25 cellular contexts compared by ENCODE assay signal in the genomic region with DNA sequence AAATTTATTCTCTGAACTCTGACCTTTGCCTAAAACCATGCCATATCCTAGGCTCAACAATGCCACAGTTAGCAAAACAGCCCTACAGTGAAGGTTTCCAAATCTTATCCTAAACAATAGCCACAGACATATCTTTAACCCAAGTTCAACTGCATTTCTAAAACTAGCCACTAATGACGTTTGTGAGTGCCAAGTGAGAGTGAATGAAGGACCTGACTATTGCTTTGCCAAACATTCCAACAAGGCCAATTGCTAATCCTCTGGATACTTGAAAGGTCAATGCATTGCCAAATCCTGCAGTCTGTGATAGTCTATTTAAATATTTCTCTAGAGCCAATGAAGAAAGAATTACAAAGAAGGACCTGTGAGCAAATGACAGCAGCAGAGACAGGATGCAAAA. TPM values are rescaled to one million over a fixed set of nuclear protein-coding genes. Genes with fewer than 3 reads are reported as not detected.
DNase-seq lines count a peak whose midpoint lies in the region; ATAC-seq and TF ChIP-seq lines count a peak whose summit lies in the region.
"Had no signal": no experiment of that assay in that cellular context is flagged by ENCODE, and none has a peak within 500 bp of the region (broad histone marks: within the 10 kb centered on the region; RNA-seq: fewer than 3 reads in every experiment).

No MANE protein-coding gene starts in this region.

- intact Hi-C loops in Right ventricle myocardium superior (cut with DNase I): no loop called here
- intact Hi-C loops in heart right ventricle (cut with DNase I): no loop called here
- intact Hi-C loops in left lung (cut with DNase I): no loop called here
- intact Hi-C loops in upper lobe of right lung (cut with DNase I): no loop called here

- no peaks in the 10 kb centered on the region for H3K4me1 ChIP-seq in right atrium auricular region
- peaks cover 0 to 10% (median 0%) of the 10 kb centered on the region in 9 donors for H3K4me1 ChIP-seq in heart right ventricle
- H3K4me1 ChIP-seq in left lung: no peaks in the 10 kb centered on the region
- no peaks in the 10 kb centered on the region for H3K4me1 ChIP-seq in upper lobe of right lung
- no peaks in the 10 kb centered on the region for H3K4me1 ChIP-seq in neural progenitor cell
- H3K4me1 ChIP-seq: A549 had no signal

- no peak overlapping the region for H2AFZ ChIP-seq in neural progenitor cell (replicated peaks)

- no peaks in the 10 kb centered on the region for H4K20me1 ChIP-seq in neural progenitor cell (ENCODE audit: low read depth)

- H3K4me1 Mint-ChIP-seq in neural progenitor cell: no peaks in the 10 kb centered on the region
- H3K4me1 Mint-ChIP-seq: CD4-positive, alpha-beta memory T cell had no signal

- WGBS in heart right ventricle, 2 donors: 28 to 34% methylated on average over 1 of the region's 1 CpG

- H3K27me3 Mint-ChIP-seq in neural progenitor cell (ENCODE audit: insufficient read depth, low read depth): peaks cover 2% of the 10 kb centered on the region
- H3K27me3 Mint-ChIP-seq: CD4-positive, alpha-beta memory T cell had no signal

- H3K4me3 Mint-ChIP-seq in neural progenitor cell: no peak overlapping the region
- H3K4me3 Mint-ChIP-seq: CD4-positive, alpha-beta memory T cell had no signal

- H3K4me2 ChIP-seq in neural progenitor cell: no peak overlapping the region
- H3K4me2 ChIP-seq: A549 had no signal

- H3K79me2 ChIP-seq in neural progenitor cell (ENCODE audit: low read depth): no peaks in the 10 kb centered on the region

- no peaks in the 10 kb centered on the region for H3K36me3 Mint-ChIP-seq in neural progenitor cell
- H3K36me3 Mint-ChIP-seq: CD4-positive, alpha-beta memory T cell had no signal

- peaks cover 0 to 4% of the 10 kb centered on the region in 2 donors for H3K9me3 ChIP-seq in right atrium auricular region
- peaks cover 0 to 30% (median 0%) of the 10 kb centered on the region in 11 donors for H3K9me3 ChIP-seq in heart right ventricle
- peaks cover 0 to 11% of the 10 kb centered on the region in 2 donors for H3K9me3 ChIP-seq in left lung
- H3K9me3 ChIP-seq in upper lobe of right lung: no peaks in the 10 kb centered on the region
- H3K9me3 ChIP-seq in neural progenitor cell (ENCODE audit: low read depth): peaks cover 33% of the 10 kb centered on the region
- H3K9me3 ChIP-seq: A549 had no signal

- H3K27me3 ChIP-seq in right atrium auricular region (no peaks in the 10 kb centered on the region), heart right ventricle (no peaks in the 10 kb centered on the region), left lung (no peaks in the 10 kb centered on the region), upper lobe of right lung (no peaks in the 10 kb centered on the region), neural progenitor cell (no peaks in the 10 kb centered on the region)

- H3K9me3 Mint-ChIP-seq in neural progenitor cell: peaks cover 33% of the 10 kb centered on the region

- H3K27ac Mint-ChIP-seq in neural progenitor cell: no peak overlapping the region
- H3K27ac Mint-ChIP-seq: CD4-positive, alpha-beta memory T cell had no signal

- H3K36me3 ChIP-seq in right atrium auricular region (no peaks in the 10 kb centered on the region), heart right ventricle (no peaks in the 10 kb centered on the region), left lung (no peaks in the 10 kb centered on the region), upper lobe of right lung (no peaks in the 10 kb centered on the region), neural progenitor cell (no peaks in the 10 kb centered on the region)

- H3K27ac ChIP-seq in right atrium auricular region: no peak overlapping the region
- no peak overlapping the region for H3K27ac ChIP-seq in heart right ventricle
- no peak overlapping the region for H3K27ac ChIP-seq in left lung
- no peak overlapping the region for H3K27ac ChIP-seq in upper lobe of right lung
- no peak overlapping the region for H3K27ac ChIP-seq in neural progenitor cell
- H3K27ac ChIP-seq: A549 had no signal

- ATAC-seq in Right ventricle myocardium superior (ENCODE audit: poor library complexity) (peak; percentile 96), heart right ventricle (peak in 6 of 8 donors; percentile 17 to 97 (median 82)), left lung (peak; percentile 91), upper lobe of right lung (peak; percentile 77)
- ATAC-seq: A549 had no signal

- no peak for DNase-seq in Right ventricle myocardium superior
- no peak for DNase-seq in right atrium auricular region (ENCODE audit: low spot score)
- DNase-seq in heart right ventricle: no peak
- DNase-seq in left lung: no peak
- no peak for DNase-seq in upper lobe of right lung
- DNase-seq in glomerular visceral epithelial cell (ENCODE audit: extremely low spot score): no peak
- no peak for DNase-seq in neural progenitor cell (ENCODE audit: low spot score)
- DNase-seq in GM19240 (ENCODE audit: insufficient read length, low spot score): no peak
- DNase-seq: 8988T; ACHN; AML-193; C1 segment of cervical spinal cord; Calu3; CD4-positive, alpha-beta memory T cell; COR-L47; DMS53; DMS79 treated with DMSO at 0.1 percent for 48 hours; GF-D8; GOT3; H7; HCEC 1CT had no signal

- TF ChIP-seq CTCF in right atrium auricular region (IDR thresholded peaks at IDR 0.05): no peak
- no peak for TF ChIP-seq CTCF in heart right ventricle (IDR thresholded peaks at IDR 0.05)
- no peak for TF ChIP-seq CTCF in left lung (IDR thresholded peaks at IDR 0.05)
- TF ChIP-seq CTCF in upper lobe of right lung (IDR thresholded peaks at IDR 0.05): no peak
- no peak for TF ChIP-seq CTCF in neural progenitor cell (IDR thresholded peaks at IDR 0.05)

- no peaks in the 10 kb centered on the region for H3F3A ChIP-seq in neural progenitor cell (ENCODE audit: low read depth)

- H3K9ac ChIP-seq in neural progenitor cell: no peak overlapping the region

- H3K4me3 ChIP-seq in right atrium auricular region: no peak overlapping the region
- no peak overlapping the region for H3K4me3 ChIP-seq in heart right ventricle
- no peak overlapping the region for H3K4me3 ChIP-seq in left lung
- no peak overlapping the region for H3K4me3 ChIP-seq in upper lobe of right lung
- no peak overlapping the region for H3K4me3 ChIP-seq in neural progenitor cell
- H3K4me3 ChIP-seq: A549 had no signal

RNA-seq across cellular contexts. Expression of gene OR4C45, which starts 2.5 kb away (rescaled TPM):
- total RNA-seq in Right ventricle myocardium superior (not detected), right atrium auricular region (not detected), heart right ventricle (not detected), left lung (not detected), upper lobe of right lung (not detected), neural progenitor cell (ENCODE audit: low replicate concordance) (not detected in 2 replicates)
- not detected for polyA plus RNA-seq in heart right ventricle
- total RNA-seq: Calu3; CD4-positive, alpha-beta memory T cell; Daoy; G401; H7 had no signal
- polyA plus RNA-seq: A549; BJ; CD4-positive, alpha-beta memory T cell had no signal

RNA-seq across cellular contexts. Expression of gene OR4C12, which starts 47.9 kb away (rescaled TPM):
- not detected for total RNA-seq in Right ventricle myocardium superior
- not detected for total RNA-seq in right atrium auricular region
- not detected for total RNA-seq in heart right ventricle
- polyA plus RNA-seq in heart right ventricle: not detected
- total RNA-seq in left lung: not detected
- total RNA-seq in upper lobe of right lung: not detected
- not detected in 2 replicates for total RNA-seq in neural progenitor cell (ENCODE audit: low replicate concordance)
- total RNA-seq: Calu3; CD4-positive, alpha-beta memory T cell; Daoy; G401; H7 had no signal
- polyA plus RNA-seq: A549; BJ; CD4-positive, alpha-beta memory T cell had no signal
